Comparison of ENCODE assay signal across 1 cellular context in the genomic region with DNA sequence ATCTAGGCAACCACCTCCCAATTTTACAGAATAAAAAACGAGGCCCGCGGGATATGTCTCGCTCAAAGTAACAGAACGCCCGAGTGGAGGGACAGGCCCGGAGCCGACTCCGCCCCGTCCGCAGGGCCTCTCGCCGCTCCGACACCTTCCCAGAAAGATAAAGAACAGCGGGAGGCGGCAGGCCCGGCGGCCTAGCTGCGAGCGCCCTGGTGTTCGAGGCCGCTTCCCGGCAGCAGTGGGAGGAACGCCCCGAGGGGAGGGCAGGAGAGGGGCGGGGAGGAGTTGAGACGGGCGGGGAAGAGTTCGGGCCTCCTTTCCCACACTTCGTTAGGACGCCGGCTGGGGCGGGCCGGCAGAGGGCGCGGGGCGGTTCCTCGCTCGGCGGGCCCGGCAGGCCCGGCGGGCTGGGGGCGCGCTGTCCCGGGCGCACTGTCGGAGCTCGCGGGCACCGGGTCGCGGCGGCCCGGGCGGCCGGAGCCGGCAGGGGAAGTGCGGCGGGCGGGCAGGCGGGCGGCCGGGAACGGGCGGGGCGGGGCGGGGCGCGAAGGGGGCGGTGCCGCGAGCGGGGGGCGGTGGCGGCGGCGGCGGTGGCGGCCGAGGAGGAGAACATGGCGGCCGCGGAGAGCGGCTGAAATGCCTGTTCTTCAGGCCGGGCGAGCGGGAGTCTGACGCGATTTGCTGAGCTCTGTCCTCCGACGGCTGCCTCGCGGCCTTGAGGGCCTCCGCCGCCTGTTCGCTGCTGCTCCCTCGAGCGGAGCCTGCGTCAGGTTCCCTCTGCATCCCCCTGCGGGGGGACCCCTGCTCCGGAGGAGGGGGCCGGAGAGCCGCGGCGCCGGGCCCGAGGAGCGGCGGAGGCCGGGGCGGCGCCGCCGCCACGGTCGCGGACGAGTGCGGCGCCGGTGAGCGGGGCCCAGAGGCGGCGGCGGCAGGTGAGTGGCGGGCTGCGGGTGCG.
TF ChIP-seq lines count a peak whose summit lies in the region.

Gene NCOA1 (plus strand): TSS at position 581 of the 952 bp plus-strand sequence. CDS start 167,424 bp downstream, outside the sequence.

TF ChIP-seq in GM23338, 12 proteins besides CTCF, POLR2A, EP300 and RAD21 (continued from another document):
- TF ChIP-seq, protein P1, sequence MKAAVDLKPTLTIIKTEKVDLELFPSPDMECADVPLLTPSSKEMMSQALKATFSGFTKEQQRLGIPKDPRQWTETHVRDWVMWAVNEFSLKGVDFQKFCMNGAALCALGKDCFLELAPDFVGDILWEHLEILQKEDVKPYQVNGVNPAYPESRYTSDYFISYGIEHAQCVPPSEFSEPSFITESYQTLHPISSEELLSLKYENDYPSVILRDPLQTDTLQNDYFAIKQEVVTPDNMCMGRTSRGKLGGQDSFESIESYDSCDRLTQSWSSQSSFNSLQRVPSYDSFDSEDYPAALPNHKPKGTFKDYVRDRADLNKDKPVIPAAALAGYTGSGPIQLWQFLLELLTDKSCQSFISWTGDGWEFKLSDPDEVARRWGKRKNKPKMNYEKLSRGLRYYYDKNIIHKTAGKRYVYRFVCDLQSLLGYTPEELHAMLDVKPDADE (IDR thresholded peaks at IDR 0.05), result no peak
